7 cellular contexts compared by ENCODE assay signal in genomic region chr3:32296251-32297204, GRCh38. TPM values are rescaled to one million over a fixed set of nuclear protein-coding genes. Genes with fewer than 3 reads are reported as not detected.
A peak's percentile ranks its signal among the peaks of the same experiment; 100 is the strongest.
DNase-seq lines count a peak whose midpoint lies in the region; ATAC-seq, FAIRE-seq and TF ChIP-seq lines count a peak whose summit lies in the region.

No MANE protein-coding gene starts in this region.

- peak overlapping the region; percentile 61 to 75 for H3K4me3 Mint-ChIP-seq in activated T-cell treated with anti-CD3 and anti-CD28 coated beads, Interleukin-2, amount 50 U/mL, for 72 hours
- no peak overlapping the region for H3K4me3 Mint-ChIP-seq in nephron

- H3K9ac ChIP-seq in fibroblast of lung (ENCODE audit: insufficient read depth, low read length), result no peak overlapping the region

- H3K9me3 ChIP-seq in fibroblast of lung (ENCODE audit: control insufficient read depth, insufficient read depth, low read depth, low read length) (no peaks in the 10 kb centered on the region), testis (no peaks in the 10 kb centered on the region)

- DNase-seq in GM12891 (ENCODE audit: insufficient read length, low spot score) (peak; percentile 34), OCI-M1 (lab: John Stamatoyannopoulos, UW) (peak; percentile 72), fibroblast of lung (ENCODE audit: low read depth in 2 of 2) (peak; percentile 32 to 71), testis (peak; percentile 69)
- peak; percentile 51 to 68 for DNase-seq in activated T-cell treated with anti-CD3 and anti-CD28 coated beads, Interleukin-2, amount 50 U/mL, for 72 hours

- no peaks in the 10 kb centered on the region for H3K27me3 ChIP-seq in fibroblast of lung (ENCODE audit: control insufficient read depth, insufficient read depth, low read length)
- no peaks in the 10 kb centered on the region for H3K27me3 ChIP-seq in testis

- no peaks in the 10 kb centered on the region for H3K79me2 ChIP-seq in fibroblast of lung (ENCODE audit: control insufficient read depth, insufficient read depth, low read length)

- H3K27ac ChIP-seq in fibroblast of lung (ENCODE audit: insufficient read depth, low read length) (no peak overlapping the region), testis (no peak overlapping the region)

- H3K9me3 Mint-ChIP-seq in activated T-cell treated with anti-CD3 and anti-CD28 coated beads, Interleukin-2, amount 50 U/mL, for 72 hours, result no peaks in the 10 kb centered on the region
- no peaks in the 10 kb centered on the region for H3K9me3 Mint-ChIP-seq in nephron

- TF ChIP-seq CTCF in fibroblast of lung (conservative IDR thresholded peaks at IDR 0.05 in 1 of 2, IDR thresholded peaks at IDR 0.05 in 1 of 2; ENCODE audit: low read depth in 1 of 2, low read length in 2 of 2), result peak; percentile 93 to 94
- TF ChIP-seq CTCF in nephron (IDR thresholded peaks at IDR 0.05; ENCODE audit: unreplicated experiment in 3 of 3), result peak; percentile 83 to 88 (median 85)
- TF ChIP-seq CTCF in testis (IDR thresholded peaks at IDR 0.05), result peak; percentile 64 to 87 (median 73)

- H3K4me3 ChIP-seq in fibroblast of lung (replicated peaks in 1 of 4; ENCODE audit: control extremely low read depth in 1 of 4, insufficient read depth in 1 of 4, low read depth in 3 of 4, low read length in 4 of 4) (no peak overlapping the region), testis (no peak overlapping the region)

- no peak overlapping the region for H2AFZ ChIP-seq in fibroblast of lung (ENCODE audit: low read length)

- ATAC-seq in HG03159 (IDR thresholded peaks at IDR 0.05; ENCODE audit: unreplicated experiment), result peak; percentile 67
- ATAC-seq in activated T-cell treated with anti-CD3 and anti-CD28 coated beads, Interleukin-2, amount 50 U/mL, for 72 hours (replicated peaks in 1 of 2), result peak; percentile 71 to 76

- H3K27me3 Mint-ChIP-seq in activated T-cell treated with anti-CD3 and anti-CD28 coated beads, Interleukin-2, amount 50 U/mL, for 72 hours (ENCODE audit: low read depth), result no peaks in the 10 kb centered on the region
- H3K27me3 Mint-ChIP-seq in nephron (ENCODE audit: low read depth), result peaks cover 6% of the 10 kb centered on the region

- H3K36me3 ChIP-seq in fibroblast of lung (ENCODE audit: control insufficient read depth, insufficient read depth, low read length) (no peaks in the 10 kb centered on the region), testis (ENCODE audit: low read depth, missing control alignments) (no peaks in the 10 kb centered on the region)

- H3K4me1 ChIP-seq in fibroblast of lung (ENCODE audit: control insufficient read depth, extremely low read depth, insufficient read depth, low read length) (no peaks in the 10 kb centered on the region), testis (no peaks in the 10 kb centered on the region)

- intact Hi-C loops in testis (cut with DNase I; ENCODE audit: low total_unique reads), result no loop called here

- TF ChIP-seq POLR2A in GM12891 (IDR thresholded peaks at IDR 0.05; ENCODE audit: low read depth, low read length) (no peak), testis (IDR thresholded peaks at IDR 0.05) (no peak)

- H3K4me2 ChIP-seq in fibroblast of lung (ENCODE audit: extremely low read depth, insufficient read depth, low read length), result no peak overlapping the region

- peak; percentile 94 for FAIRE-seq in GM12891 (lab: Jason Lieb, UNC)

- H4K20me1 ChIP-seq in fibroblast of lung (ENCODE audit: control insufficient read depth, extremely low read depth, insufficient read depth, low read length), result peaks cover 2% of the 10 kb centered on the region

- H3K36me3 Mint-ChIP-seq in activated T-cell treated with anti-CD3 and anti-CD28 coated beads, Interleukin-2, amount 50 U/mL, for 72 hours (ENCODE audit: insufficient read depth in 2 of 2), result no peaks in the 10 kb centered on the region
- no peaks in the 10 kb centered on the region for H3K36me3 Mint-ChIP-seq in nephron (ENCODE audit: low read depth)

- peak overlapping the region; percentile 72 for H3K27ac Mint-ChIP-seq in activated T-cell treated with anti-CD3 and anti-CD28 coated beads, Interleukin-2, amount 50 U/mL, for 72 hours
- H3K27ac Mint-ChIP-seq in nephron, result no peak overlapping the region

- 35 to 40% methylated on average over 8 of the region's 8 CpGs for WGBS in testis, 2 donors

- peaks cover 27% of the 10 kb centered on the region for H3K4me1 Mint-ChIP-seq in activated T-cell treated with anti-CD3 and anti-CD28 coated beads, Interleukin-2, amount 50 U/mL, for 72 hours (ENCODE audit: low read depth)
- no peaks in the 10 kb centered on the region for H3K4me1 Mint-ChIP-seq in nephron

TF ChIP-seq in GM12891, 5 proteins besides CTCF, POLR2A, EP300 and RAD21:
- no peak for TF ChIP-seq SPI1 (IDR thresholded peaks at IDR 0.05; ENCODE audit: low read depth, low read length)
- TF ChIP-seq POU2F2 (IDR thresholded peaks at IDR 0.05; ENCODE audit: low read depth, low read length), result no peak
- TF ChIP-seq PAX5 (IDR thresholded peaks at IDR 0.05; ENCODE audit: insufficient read depth, low read length, severe bottlenecking), result no peak
- TF ChIP-seq POLR2AphosphoS5 (IDR thresholded peaks at IDR 0.05; ENCODE audit: low read depth, low read length), result no peak
- no peak for TF ChIP-seq TAF1 (IDR thresholded peaks at IDR 0.05; ENCODE audit: low read depth, low read length)

RNA-seq across cellular contexts. Expression of gene CMTM8, which starts 58.0 kb away (rescaled TPM):
- not detected for polyA plus RNA-seq in GM12891 (2012; ENCODE audit: low read depth, missing spikeins)
- 1 to 10 TPM; 7.1 to 9.0 TPM for total RNA-seq in activated T-cell treated with anti-CD3 and anti-CD28 coated beads, Interleukin-2, amount 50 U/mL, for 72 hours
- total RNA-seq in fibroblast of lung (under 0.01 and 0.26 TPM in 2 replicates), testis (1 to 10 TPM; 2.5 to 6.8 TPM)
- polyA plus RNA-seq in fibroblast of lung (0.19 and 0.50 TPM in 2 replicates), testis (ENCODE audit: insufficient read depth, low read depth, low replicate concordance) (1.8 TPM)
- polyA plus RNA-seq in fibroblast of lung (2012), result 0.19 and 0.20 TPM in 2 replicates
- polyA minus RNA-seq in fibroblast of lung (ENCODE audit: low replicate concordance), result 0.22 TPM in 1 of 2 replicates, not detected in the other

Comparison
In these comparisons a context has a peak if more than half of its experiments do, and no peak if none do; other contexts are left out.
1. H3K4me3 Mint-ChIP-seq: peak in activated T-cell treated with anti-CD3 and anti-CD28 coated beads, Interleukin-2, amount 50 U/mL, for 72 hours (2 of 2); none in nephron (0 of 3).
2. Peak in every context shown above with its lines, with median percentiles within 50 percentile points of each other: DNase-seq and CTCF ChIP-seq.